1 cellular context compared by ENCODE assay signal in genomic region chr1:96927125-96927524, GRCh38.
TF ChIP-seq lines count a peak whose summit lies in the region.

No MANE protein-coding gene starts in this region.

TF ChIP-seq in IMR-90, 13 proteins besides CTCF, POLR2A, EP300 and RAD21:
- TF ChIP-seq CEBPB (IDR thresholded peaks at IDR 0.05; ENCODE audit: low read depth, low read length) (peak; percentile 87), SMC3 (IDR thresholded peaks at IDR 0.05; ENCODE audit: low read depth, low read length) (no peak)
